13 cellular contexts compared by ENCODE assay signal in the genomic region with DNA sequence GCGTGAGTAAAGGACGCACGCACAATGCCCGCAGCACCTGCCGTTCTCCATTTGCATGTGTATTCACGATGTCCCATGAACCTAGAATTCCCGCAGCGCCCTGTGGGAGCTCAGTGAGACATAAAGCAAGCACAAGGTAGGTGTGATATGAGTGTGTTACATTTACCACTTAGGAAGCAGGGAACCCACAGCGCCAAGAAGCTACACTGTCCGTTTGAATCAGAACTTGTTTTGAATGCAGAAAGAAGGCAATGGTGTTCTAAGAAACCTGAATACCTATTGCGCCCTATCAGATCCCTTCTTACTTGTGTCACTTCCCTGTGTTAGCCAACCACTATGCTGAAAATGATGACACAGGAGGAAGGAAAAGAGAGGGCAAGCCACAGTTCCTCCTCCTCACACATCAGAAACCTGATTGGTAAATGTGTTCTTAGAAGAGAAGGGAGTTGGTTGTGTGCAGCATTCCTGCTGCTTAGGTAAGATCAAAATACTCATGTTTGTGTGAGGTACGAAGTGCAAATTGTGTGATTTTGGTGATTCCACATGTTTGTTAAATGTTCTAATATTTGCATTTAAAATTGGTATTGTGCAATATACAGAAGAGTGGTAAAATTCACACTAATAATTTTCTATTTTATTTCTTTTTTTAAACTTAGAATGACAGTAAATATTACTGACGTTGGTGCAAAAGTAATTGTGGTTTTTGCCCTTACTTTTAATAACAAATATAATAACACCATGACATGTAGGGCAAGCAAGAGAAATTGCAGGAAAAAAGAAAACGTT.
DNase-seq lines count a peak whose midpoint lies in the region; ATAC-seq and TF ChIP-seq lines count a peak whose summit lies in the region.
"Had no signal": no experiment of that assay in that cellular context is flagged by ENCODE, and none has a peak within 500 bp of the region (broad histone marks: within the 10 kb centered on the region; RNA-seq: fewer than 3 reads in every experiment).

No MANE protein-coding gene starts in this region.

- H3K9me3 Mint-ChIP-seq in activated CD4-positive, alpha-beta T cell treated with anti-CD3 and anti-CD28 coated beads for 36 hours (ENCODE audit: low read depth): no peaks in the 10 kb centered on the region
- peaks cover 3% of the 10 kb centered on the region for H3K9me3 Mint-ChIP-seq in neural progenitor cell
- H3K9me3 Mint-ChIP-seq in immature natural killer cell: peaks cover 0 to 6% (median 0%) of the 10 kb centered on the region in 6 donors

- intact Hi-C loops in activated CD4-positive, alpha-beta T cell treated with anti-CD3 and anti-CD28 coated beads for 36 hours (cut with DNase I, micrococcal nuclease): no loop called here
- intact Hi-C loops in Panc1 (cut with micrococcal nuclease; ENCODE audit: unreplicated experiment) (no loop called here), heart right ventricle (cut with DNase I) (no loop called here)

- in situ Hi-C loops in Panc1 (cut with HindIII; ENCODE audit: low pct_unique_long_range_greater_than_20kb, low sequenced_read_pairs): no loop called here

- H2AFZ ChIP-seq in neural progenitor cell (replicated peaks): peak overlapping the region; percentile 100

- DNase-seq in activated CD4-positive, alpha-beta T cell treated with anti-CD3 and anti-CD28 coated beads for 36 hours: peak; percentile 6
- DNase-seq in activated CD4-positive, alpha-beta T cell treated with anti-CD3 and anti-CD28 coated beads for 4 hours: no peak
- DNase-seq in Panc1 (ENCODE audit: low read depth, low spot score): no peak
- DNase-seq in neural progenitor cell (ENCODE audit: low spot score): peak; percentile 19
- no peak for DNase-seq in heart right ventricle
- DNase-seq in immature natural killer cell: no peak
- DNase-seq: activated B cell treated with CpG ODN at 0.5 μM for 24 hours; NCI-H2107; PC-3; stimulated activated CD4-positive, alpha-beta T cell treated with anti-CD3 and anti-CD28 coated beads, Interleukin-1b, Interleukin-23, amount 100 ng/mL, for 48 hours; T-cell had no signal

- no peak overlapping the region for H3K9ac ChIP-seq in neural progenitor cell

- peak overlapping the region; percentile 54 for H3K4me2 ChIP-seq in neural progenitor cell

- H3K4me1 ChIP-seq in Panc1 (ENCODE audit: control insufficient read depth, insufficient read depth, low read length) (no peaks in the 10 kb centered on the region), neural progenitor cell (peaks cover 12% of the 10 kb centered on the region), heart right ventricle (no peaks in the 10 kb centered on the region)

- BruUV-seq in Panc1 (replicated peaks; lab: Mats Ljungman, UMichigan): no TSS peak

- no peak overlapping the region for H3K4me3 ChIP-seq in Panc1 (ENCODE audit: low read depth in 2 of 2, low read length in 2 of 2)
- H3K4me3 ChIP-seq in neural progenitor cell: no peak overlapping the region
- no peak overlapping the region for H3K4me3 ChIP-seq in heart right ventricle

- no peak overlapping the region for H3K27ac ChIP-seq in Panc1 (ENCODE audit: low read length)
- no peak overlapping the region for H3K27ac ChIP-seq in neural progenitor cell
- no peak overlapping the region for H3K27ac ChIP-seq in heart right ventricle

- peaks cover 20% of the 10 kb centered on the region for H3K27me3 Mint-ChIP-seq in activated CD4-positive, alpha-beta T cell treated with anti-CD3 and anti-CD28 coated beads for 36 hours
- peaks cover 4% of the 10 kb centered on the region for H3K27me3 Mint-ChIP-seq in neural progenitor cell (ENCODE audit: insufficient read depth, low read depth)
- H3K27me3 Mint-ChIP-seq in immature natural killer cell (ENCODE audit: low read depth in 3 of 3): peaks cover 2 to 14% (median 6%) of the 10 kb centered on the region in 3 donors

- TF ChIP-seq CTCF in Panc1 (IDR thresholded peaks at IDR 0.05): no peak
- TF ChIP-seq CTCF in neural progenitor cell (IDR thresholded peaks at IDR 0.05): no peak
- no peak for TF ChIP-seq CTCF in heart right ventricle (IDR thresholded peaks at IDR 0.05)

- CTCF ChIA-PET in activated CD4-positive, alpha-beta T cell treated with anti-CD3 and anti-CD28 coated beads for 36 hours (lab: Charles Lee): interaction anchor here (0.5 kb wide), 1 partner anchor 211 kb away, joined by 3 read pairs; no protein-coding TSS in a partner anchor
- CTCF ChIA-PET in Panc1 (lab: Charles Lee): no interaction called here

- H4K20me1 ChIP-seq in neural progenitor cell (ENCODE audit: low read depth): no peaks in the 10 kb centered on the region

- POLR2A ChIA-PET in activated CD4-positive, alpha-beta T cell treated with anti-CD3 and anti-CD28 coated beads for 36 hours (lab: Charles Lee): no interaction called here
- POLR2A ChIA-PET in Panc1 (lab: Charles Lee): no interaction called here

- no peak overlapping the region for H3K27ac Mint-ChIP-seq in activated CD4-positive, alpha-beta T cell treated with anti-CD3 and anti-CD28 coated beads for 36 hours
- H3K27ac Mint-ChIP-seq in neural progenitor cell (no peak overlapping the region), immature natural killer cell (no peak overlapping the region)
- H3K27ac Mint-ChIP-seq: activated B cell treated with CpG ODN at 0.5 μM for 24 hours, T-cell had no signal

- H3K4me3 Mint-ChIP-seq in activated CD4-positive, alpha-beta T cell treated with anti-CD3 and anti-CD28 coated beads for 36 hours: no peak overlapping the region
- H3K4me3 Mint-ChIP-seq in neural progenitor cell (peak overlapping the region; percentile 24), immature natural killer cell (no peak overlapping the region)
- H3K4me3 Mint-ChIP-seq: activated B cell treated with CpG ODN at 0.5 μM for 24 hours, T-cell had no signal

- no peaks in the 10 kb centered on the region for H3K4me1 Mint-ChIP-seq in activated CD4-positive, alpha-beta T cell treated with anti-CD3 and anti-CD28 coated beads for 36 hours
- peaks cover 10% of the 10 kb centered on the region for H3K4me1 Mint-ChIP-seq in neural progenitor cell
- H3K4me1 Mint-ChIP-seq in immature natural killer cell: no peaks in the 10 kb centered on the region
- H3K4me1 Mint-ChIP-seq: activated B cell treated with CpG ODN at 0.5 μM for 24 hours, T-cell had no signal

- peak; percentile 33 for ATAC-seq in activated CD4-positive, alpha-beta T cell treated with anti-CD3 and anti-CD28 coated beads for 36 hours
- ATAC-seq in HG03565 (IDR thresholded peaks at IDR 0.05; ENCODE audit: unreplicated experiment) (peak; percentile 62), Panc1 (peak; percentile 33; the same call in 1 of the 2 replicates), heart right ventricle (no peak), HG03432 (IDR thresholded peaks at IDR 0.05; ENCODE audit: unreplicated experiment) (no peak)
- ATAC-seq: PC-3, T-cell had no signal

- H3K36me3 ChIP-seq in Panc1 (ENCODE audit: control insufficient read depth, insufficient read depth, low read length) (no peaks in the 10 kb centered on the region), neural progenitor cell (no peaks in the 10 kb centered on the region), heart right ventricle (no peaks in the 10 kb centered on the region)

- H3K9me3 ChIP-seq in Panc1 (ENCODE audit: control insufficient read depth, insufficient read depth, low read depth, low read length): no peaks in the 10 kb centered on the region
- no peaks in the 10 kb centered on the region for H3K9me3 ChIP-seq in neural progenitor cell (ENCODE audit: low read depth)
- H3K9me3 ChIP-seq in heart right ventricle: peaks cover 0 to 10% (median 0%) of the 10 kb centered on the region in 11 donors

- no peaks in the 10 kb centered on the region for H3K79me2 ChIP-seq in neural progenitor cell (ENCODE audit: low read depth)

- H3K36me3 Mint-ChIP-seq in activated CD4-positive, alpha-beta T cell treated with anti-CD3 and anti-CD28 coated beads for 36 hours (ENCODE audit: low read depth): no peaks in the 10 kb centered on the region
- no peaks in the 10 kb centered on the region for H3K36me3 Mint-ChIP-seq in neural progenitor cell
- H3K36me3 Mint-ChIP-seq in immature natural killer cell: no peaks in the 10 kb centered on the region
- H3K36me3 Mint-ChIP-seq: T-cell had no signal

- H3K27me3 ChIP-seq in Panc1 (ENCODE audit: control insufficient read depth, insufficient read depth, low read length) (no peaks in the 10 kb centered on the region), neural progenitor cell (no peaks in the 10 kb centered on the region), heart right ventricle (peaks cover 0 to 23% (median 0%) of the 10 kb centered on the region in 7 donors)

- peaks cover 11% of the 10 kb centered on the region for H3F3A ChIP-seq in neural progenitor cell (ENCODE audit: low read depth)

- WGBS in heart right ventricle, 2 donors: 48 to 58% methylated on average over 14 of the region's 14 CpGs

Comparison
In these comparisons a context has a peak if more than half of its experiments do, and no peak if none do; other contexts are left out.
1. DNase-seq: peak in activated CD4-positive, alpha-beta T cell treated with anti-CD3 and anti-CD28 coated beads for 36 hours (single experiment) and neural progenitor cell (single experiment); none in activated CD4-positive, alpha-beta T cell treated with anti-CD3 and anti-CD28 coated beads for 4 hours (0 of 2), Panc1 (single experiment), heart right ventricle (0 of 2) and immature natural killer cell (0 of 3).
2. ATAC-seq: peak in activated CD4-positive, alpha-beta T cell treated with anti-CD3 and anti-CD28 coated beads for 36 hours (single experiment), HG03565 (single experiment) and Panc1 (single experiment); none in heart right ventricle (0 of 8) and HG03432 (single experiment).